Comparison of ENCODE assay signal across 8 cellular contexts in genomic region chr4:72505314-72505744, GRCh38.
DNase-seq lines count a peak whose midpoint lies in the region; ATAC-seq, FAIRE-seq and TF ChIP-seq lines count a peak whose summit lies in the region.

No MANE protein-coding gene starts in this region.

- no peak overlapping the region for H3K27ac ChIP-seq in osteoblast (ENCODE audit: low read depth, low read length)

- H3K27me3 ChIP-seq in osteoblast (ENCODE audit: insufficient read depth, low read length), result no peaks in the 10 kb centered on the region

- intact Hi-C loops in Calu3 (cut with micrococcal nuclease; ENCODE audit: unreplicated experiment), result loop anchor here (1.0 to 2.0 kb wide), 2 partner anchors 403 to 516 kb away; no protein-coding TSS in a partner anchor

- no peak overlapping the region for H3K4me3 ChIP-seq in osteoblast (ENCODE audit: insufficient read depth, low read length)

- TF ChIP-seq CTCF in Calu3 (IDR thresholded peaks at IDR 0.05; ENCODE audit: unreplicated experiment) (peak; percentile 28), osteoblast (IDR thresholded peaks at IDR 0.05; ENCODE audit: extremely low read depth, low read depth, low read length) (peak; percentile 74)

- H3K79me2 ChIP-seq in osteoblast (ENCODE audit: insufficient read depth, low read length), result no peaks in the 10 kb centered on the region

- TF ChIP-seq POLR2A in H54 (IDR thresholded peaks at IDR 0.05; ENCODE audit: low read depth, low read length), result no peak

- peak; percentile 88 for ATAC-seq in GM19023 (IDR thresholded peaks at IDR 0.05; ENCODE audit: unreplicated experiment)
- peak; percentile 71 for ATAC-seq in HG03196 (IDR thresholded peaks at IDR 0.05; ENCODE audit: unreplicated experiment)

- no peaks in the 10 kb centered on the region for H3K4me1 ChIP-seq in osteoblast (ENCODE audit: insufficient read depth, low read length)

- BruUV-seq in Calu3 (replicated peaks; lab: Mats Ljungman, UMichigan), result no TSS peak

- no peak overlapping the region for H3K27ac Mint-ChIP-seq in Calu3 (ENCODE audit: unreplicated experiment)

- no peaks in the 10 kb centered on the region for H3K36me3 ChIP-seq in osteoblast (ENCODE audit: insufficient read depth, low read length)

- H3K9me3 Mint-ChIP-seq in Calu3 (ENCODE audit: low read depth, unreplicated experiment), result no peaks in the 10 kb centered on the region

- H3K27me3 Mint-ChIP-seq in Calu3 (ENCODE audit: unreplicated experiment), result peaks cover 13% of the 10 kb centered on the region

- H3K4me2 ChIP-seq in osteoblast (ENCODE audit: insufficient read depth, low read length), result no peak overlapping the region

- H3K4me3 Mint-ChIP-seq in Calu3 (ENCODE audit: low read depth, unreplicated experiment), result no peak overlapping the region

- H3K36me3 Mint-ChIP-seq in Calu3 (ENCODE audit: insufficient read depth, unreplicated experiment), result no peaks in the 10 kb centered on the region

- no peaks in the 10 kb centered on the region for H3K9me3 ChIP-seq in osteoblast (ENCODE audit: low read depth, low read length)

- FAIRE-seq in RCC 7860 (lab: Jason Lieb, UNC) (no peak), H54 (lab: Jason Lieb, UNC) (no peak)

- H3K4me1 Mint-ChIP-seq in Calu3 (ENCODE audit: low read depth, unreplicated experiment), result no peaks in the 10 kb centered on the region

- H2AFZ ChIP-seq in osteoblast (ENCODE audit: low read length), result no peak overlapping the region

- peak; percentile 2 for DNase-seq in Calu3
- DNase-seq in RCC 7860 (ENCODE audit: low spot score), result peak; percentile 40
- DNase-seq in fibroblast of gingiva (ENCODE audit: low read depth), result peak; percentile 58
- peak; percentile 34 for DNase-seq in osteoblast (ENCODE audit: insufficient read length, low spot score, missing footprints)
- DNase-seq in KG1 (lab: John Stamatoyannopoulos, UW), result no peak
- no peak for DNase-seq in H54 (ENCODE audit: insufficient read length, low spot score)

- H4K20me1 ChIP-seq in osteoblast (ENCODE audit: insufficient read depth, low read length), result no peaks in the 10 kb centered on the region

- CTCF ChIA-PET in Calu3 (lab: Charles Lee), result interaction anchor here (1.1 kb wide), 1 partner anchor 63 kb away, joined by 6 read pairs; no protein-coding TSS in a partner anchor

Comparison
In these comparisons a context has a peak if more than half of its experiments do, and no peak if none do; other contexts are left out.
1. DNase-seq: peak in Calu3 (single experiment), RCC 7860 (single experiment), fibroblast of gingiva (single experiment) and osteoblast (single experiment); none in KG1 (single experiment) and H54 (single experiment).